ENCODE assay signal across 8 cellular contexts in genomic region chr9:89603629-89604462, GRCh38. TPM values are rescaled to one million over a fixed set of nuclear protein-coding genes. Genes with fewer than 3 reads are reported as not detected.
DNase-seq lines count a peak whose midpoint lies in the region; ATAC-seq and TF ChIP-seq lines count a peak whose summit lies in the region.

No MANE protein-coding gene starts in this region.

- H3K23me2 ChIP-seq in H9 (ENCODE audit: insufficient read length, low read depth, low read length, poor library complexity, severe bottlenecking): peaks cover 24% of the 10 kb centered on the region

- H3K4me3 Mint-ChIP-seq in H9 (peak overlapping the region; percentile 81 to 82), nephron progenitor cell (peak overlapping the region; percentile 88)

- peak overlapping the region; percentile 55 for H4K5ac ChIP-seq in H9 (ENCODE audit: insufficient read length, low read depth, low read length)

- H3K27me3 Mint-ChIP-seq in H9 (ENCODE audit: low read depth): peaks cover 47% of the 10 kb centered on the region
- H3K27me3 Mint-ChIP-seq in nephron progenitor cell (ENCODE audit: low read depth, poor library complexity): peaks cover 35% of the 10 kb centered on the region

- CTCF ChIA-PET in AG04449 (lab: Yijun Ruan, JAX): interaction anchor here (0.8 to 13.0 kb wide), 9 partner anchors 11 to 1266 kb away, joined by 3 to 265 read pairs (median 10); no protein-coding TSS in a partner anchor

- peaks cover 2% of the 10 kb centered on the region; the same call in 1 of the 2 replicates for H3K79me2 ChIP-seq in H9 (ENCODE audit: insufficient read depth, low read length)

- peaks cover 0 to 13% of the 10 kb centered on the region in 2 donors for H3K36me3 ChIP-seq in gastroesophageal sphincter

- H3K4me1 ChIP-seq in H9 (ENCODE audit: insufficient read depth, low read length) (no peaks in the 10 kb centered on the region; the same call in 1 of the 2 replicates), gastroesophageal sphincter (peaks cover 0 to 50% (median 16%) of the 10 kb centered on the region in 3 donors)

- H2AFZ ChIP-seq in H9 (ENCODE audit: low read length): no peak overlapping the region

- H3K4me3 ChIP-seq in AG04449 (ENCODE audit: low read depth, low read length) (no peak overlapping the region), gastroesophageal sphincter (peak overlapping the region; percentile 82 to 89)

- H3K27ac Mint-ChIP-seq in H9: peak overlapping the region; percentile 92 to 97 (median 97)
- no peak overlapping the region for H3K27ac Mint-ChIP-seq in nephron progenitor cell

- H3K9me3 Mint-ChIP-seq in H9 (peaks cover 0 to 4% of the 10 kb centered on the region in 2 experiments; a peak in 1 of 5 replicates), nephron progenitor cell (no peaks in the 10 kb centered on the region)

- DNase-seq in AG04449 (ENCODE audit: low read depth, low spot score): no peak
- DNase-seq in H9: peak; percentile 91
- peak; percentile 97 for DNase-seq in NCI-H748 (lab: John Stamatoyannopoulos, UW; ENCODE audit: unreplicated experiment)
- peak; percentile 10 for DNase-seq in activated T-helper 9 cell treated with anti-CD3 and anti-CD28 coated beads, Interleukin-2, amount 50 U/mL, for 16 hours (ENCODE audit: low read depth)
- peak; percentile 83 for DNase-seq in nephron progenitor cell
- peak; percentile 80 for DNase-seq in ureter (ENCODE audit: low spot score)
- no peak for DNase-seq in epidermal melanocyte (ENCODE audit: insufficient read length, low spot score)

- TF ChIP-seq POLR2A in gastroesophageal sphincter (IDR thresholded peaks at IDR 0.05): no peak

- peak; percentile 11 for TF ChIP-seq CTCF in AG04449 (IDR thresholded peaks at IDR 0.05; ENCODE audit: insufficient read depth, low read length, missing control alignments)
- peak; percentile 72 for TF ChIP-seq CTCF in H9 (conservative IDR thresholded peaks at IDR 0.05)
- TF ChIP-seq CTCF in gastroesophageal sphincter (IDR thresholded peaks at IDR 0.05): peak in 3 of 4 experiments; percentile 53 to 71 (median 68)
- peak; percentile 25 for TF ChIP-seq CTCF in nephron progenitor cell (IDR thresholded peaks at IDR 0.05)

- H3K27ac ChIP-seq in H9 (ENCODE audit: insufficient read length, low read depth, low read length): no peak overlapping the region
- H3K27ac ChIP-seq in gastroesophageal sphincter: peak overlapping the region; percentile 66 to 96 (median 92)

- H4K20me1 ChIP-seq in H9 (ENCODE audit: control insufficient read depth, insufficient read depth, insufficient read length): no peaks in the 10 kb centered on the region

- TF ChIP-seq EP300 in gastroesophageal sphincter (IDR thresholded peaks at IDR 0.05): no peak

- no peak overlapping the region for H2AK5ac ChIP-seq in H9 (ENCODE audit: insufficient read length, low read length)

- peak overlapping the region; percentile 36 for H3K9ac ChIP-seq in H9 (ENCODE audit: extremely low read depth, insufficient read length, low read length)

- H3K23ac ChIP-seq in H9 (ENCODE audit: insufficient read length, low read depth, low read length): no peak overlapping the region

- peak overlapping the region; percentile 45 for H3K4me2 ChIP-seq in H9 (ENCODE audit: insufficient read depth, insufficient read length, low read length)

- peak overlapping the region; percentile 97 for H3K14ac ChIP-seq in H9 (ENCODE audit: insufficient read depth, low read length)

- no peak overlapping the region; the same call in 1 of the 2 replicates for H3K4ac ChIP-seq in H9 (ENCODE audit: low read depth, low read length)

- no peaks in the 10 kb centered on the region for H3K79me1 ChIP-seq in H9 (ENCODE audit: insufficient read depth, low read depth, low read length, poor library complexity, severe bottlenecking)

- no peak overlapping the region for H2BK15ac ChIP-seq in H9 (ENCODE audit: low read depth, low read length)

- no peak overlapping the region for H3K56ac ChIP-seq in H9 (ENCODE audit: insufficient read length, low read depth, low read length)

- H2BK20ac ChIP-seq in H9 (ENCODE audit: low read depth, low read length, poor library complexity, severe bottlenecking): no peak overlapping the region

- H3K27me3 ChIP-seq in H9 (ENCODE audit: insufficient read depth, low read length) (no peaks in the 10 kb centered on the region), gastroesophageal sphincter (no peaks in the 10 kb centered on the region)

- H4K91ac ChIP-seq in H9 (ENCODE audit: insufficient read length, low read depth, low read length): no peak overlapping the region

- H2BK120ac ChIP-seq in H9 (ENCODE audit: low read depth, low read length, poor library complexity, severe bottlenecking): no peak overlapping the region

- H2BK12ac ChIP-seq in H9 (ENCODE audit: insufficient read length, low read depth, low read length): no peak overlapping the region

- H3K36me3 Mint-ChIP-seq in H9 (ENCODE audit: insufficient read depth in 1 of 3, low read depth in 3 of 3): peaks cover 4 to 28% (median 11%) of the 10 kb centered on the region in 3 experiments; a peak in 6 of 7 replicates
- H3K36me3 Mint-ChIP-seq in nephron progenitor cell (ENCODE audit: low read depth): no peaks in the 10 kb centered on the region

- H3K4me1 Mint-ChIP-seq in H9 (peaks cover 36 to 41% of the 10 kb centered on the region in 2 experiments), nephron progenitor cell (peaks cover 49% of the 10 kb centered on the region)

- H3K9me3 ChIP-seq in H9 (ENCODE audit: control insufficient read depth, low read depth, low read length): no peaks in the 10 kb centered on the region
- no peaks in the 10 kb centered on the region for H3K9me3 ChIP-seq in gastroesophageal sphincter

- peak overlapping the region; percentile 94 for H3K18ac ChIP-seq in H9 (ENCODE audit: insufficient read length, low read depth, low read length)

- no peak overlapping the region for H3T11ph ChIP-seq in H9 (ENCODE audit: low read length)

- no CpG with 5 or more reads among the region's 63 CpGs for WGBS in H9 (ENCODE audit: extremely low coverage, insufficient read length, low lambda C conversion rate)
- 0% methylated on average over 2 to 8 of the region's 63 CpGs for WGBS in gastroesophageal sphincter (ENCODE audit: low coverage in 1 of 2), 2 donors

- ATAC-seq in gastroesophageal sphincter: peak; percentile 34

- H2BK5ac ChIP-seq in H9 (ENCODE audit: insufficient read length, low read length): no peak overlapping the region

- POLR2A ChIA-PET in AG04449 (lab: Yijun Ruan, JAX): interaction anchor here (0.7 kb wide), 1 partner anchor 361 kb away, joined by 4 read pairs; no protein-coding TSS in a partner anchor

- H4K8ac ChIP-seq in H9 (replicated peaks; ENCODE audit: insufficient read length, low read depth, low read length): no peak overlapping the region

RNA-seq across cellular contexts. Expression of gene GADD45G, which starts 1.0 kb away (rescaled TPM):
- 6.8 and 7.7 TPM in 2 replicates for total RNA-seq in H9 (2021)
- 100 to 1,000 TPM in 1 of 4 donors, 10 to 100 TPM in 3; 63.5 to 150 (median 91.8) TPM for total RNA-seq in gastroesophageal sphincter
- 6.2 TPM for total RNA-seq in ureter

Comparison
In these comparisons a context has a peak if more than half of its experiments do, and no peak if none do; other contexts are left out.
1. DNase-seq: peak in H9 (single experiment), NCI-H748 (single experiment), activated T-helper 9 cell treated with anti-CD3 and anti-CD28 coated beads, Interleukin-2, amount 50 U/mL, for 16 hours (single experiment), nephron progenitor cell (single experiment) and ureter (single experiment); none in AG04449 (single experiment) and epidermal melanocyte (single experiment).
2. CTCF ChIP-seq: peak in every context shown above with its lines; median percentile 72 in H9; 68 in gastroesophageal sphincter; 25 in nephron progenitor cell; 11 in AG04449.